In the genomic region with DNA sequence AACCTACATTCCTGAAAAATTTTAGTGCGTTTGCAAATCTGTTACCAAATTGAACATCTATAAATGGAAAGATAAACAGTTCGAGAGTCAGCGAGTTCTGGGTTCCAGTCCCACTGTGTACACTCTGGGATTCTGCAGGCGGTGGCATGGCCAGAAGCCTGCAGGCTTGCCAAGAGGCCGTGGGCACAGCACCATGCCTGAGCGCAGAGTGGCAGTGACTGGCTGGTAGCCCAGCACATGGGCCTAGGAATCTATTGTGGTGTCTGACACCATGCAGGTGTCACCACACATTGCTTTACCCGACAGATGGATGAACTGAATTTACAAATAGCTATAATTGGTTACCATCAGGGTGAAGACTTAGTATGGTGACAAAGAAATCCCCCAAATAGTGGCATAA, we compare ENCODE assay signal across 11 cellular contexts.
"Had no signal": no experiment of that assay in that cellular context is flagged by ENCODE, and none has a peak within 500 bp of the region (broad histone marks: within the 10 kb centered on the region; RNA-seq: fewer than 3 reads in every experiment).

No MANE protein-coding gene starts in this region.

- H3K4me3 ChIP-seq: breast epithelium, lower lobe of right lung, transverse colon, vagina had no signal

- H3K36me3 ChIP-seq: breast epithelium, lower lobe of right lung, transverse colon, vagina had no signal

- DNase-seq: activated CD4-positive, alpha-beta T cell treated with anti-CD3 and anti-CD28 coated beads, Interleukin-2, amount 10 ng/mL, durations not matched to agents 7 days and 5 days; activated CD8-positive, alpha-beta memory T cell treated with anti-CD3 and anti-CD28 coated beads, Interleukin-2, amount 50 U/mL, for 48 hours; activated naive CD8-positive, alpha-beta T cell treated with anti-CD3 and anti-CD28 coated beads, Interleukin-2, amount 10 ng/mL, durations not matched to agents 7 days and 5 days; erythroblast; kidney glomerular epithelial cell; lower lobe of right lung; stimulated activated CD4-positive, alpha-beta T cell treated with anti-CD3 and anti-CD28 coated beads, Interleukin-2, amount 100 ng/mL, for 48 hours; stimulated activated naive B cell treated with anti-CD40 and anti-IgM and Interleukin-4, amounts not matched to agents 10 μg/mL and 1 μg/mL and 100 μg/mL, for 72 hours; transverse colon had no signal

- H3K4me1 ChIP-seq: breast epithelium, lower lobe of right lung, transverse colon, vagina had no signal

- H3K9me3 ChIP-seq: breast epithelium, lower lobe of right lung, transverse colon, vagina had no signal

- H3K27me3 ChIP-seq: breast epithelium, transverse colon, vagina had no signal

- ATAC-seq: lower lobe of right lung; stimulated activated naive B cell treated with anti-CD40 and anti-IgM and Interleukin-4, amounts not matched to agents 10 μg/mL and 1 μg/mL and 100 μg/mL, for 72 hours had no signal

- H3K27ac ChIP-seq: breast epithelium, lower lobe of right lung, transverse colon, vagina had no signal
